9 cellular contexts compared by ENCODE assay signal in genomic region chr7:5231811-5232484, GRCh38. TPM values are rescaled to one million over a fixed set of nuclear protein-coding genes. Genes with fewer than 3 reads are reported as not detected.
DNase-seq lines count a peak whose midpoint lies in the region; ATAC-seq and TF ChIP-seq lines count a peak whose summit lies in the region.
"Had no signal": no experiment of that assay in that cellular context is flagged by ENCODE, and none has a peak within 500 bp of the region (broad histone marks: within the 10 kb centered on the region; RNA-seq: fewer than 3 reads in every experiment).

No MANE protein-coding gene starts in this region.

- ATAC-seq in GM21619 (IDR thresholded peaks at IDR 0.05; ENCODE audit: unreplicated experiment): peak; percentile 55
- ATAC-seq: HCT116 had no signal

- DNase-seq in Kasumi-1 (lab: John Stamatoyannopoulos, UW): peak; percentile 33 to 36
- DNase-seq in medulla oblongata (ENCODE audit: extremely low spot score): peak; percentile 46
- DNase-seq in UCSD-AML1 (lab: John Stamatoyannopoulos, UW; ENCODE audit: unreplicated experiment): no peak
- no peak for DNase-seq in NCI-H1417 treated with DMSO at 0.1 percent for 48 hours (lab: John Stamatoyannopoulos, UW)
- DNase-seq in NCI-H1092 treated with DMSO at 0.1 percent for 48 hours (lab: John Stamatoyannopoulos, UW): no peak
- DNase-seq in ureter (ENCODE audit: low spot score): no peak

- TF ChIP-seq POLR2A in GM15510 (IDR thresholded peaks at IDR 0.05; ENCODE audit: borderline replicate concordance, extremely low read depth, insufficient read length): peak; percentile 33

RNA-seq across cellular contexts. Expression of gene WIPI2, which starts 41.9 kb away (rescaled TPM):
- 47.5 TPM for total RNA-seq in ureter

RNA-seq across cellular contexts. Expression of gene SLC29A4, which starts 50.8 kb away (rescaled TPM):
- 3.7 TPM for total RNA-seq in ureter

Comparison
In these comparisons a context has a peak if more than half of its experiments do, and no peak if none do; other contexts are left out.
1. DNase-seq: peak in Kasumi-1 (2 of 2) and medulla oblongata (single experiment); none in UCSD-AML1 (single experiment), NCI-H1417 treated with DMSO at 0.1 percent for 48 hours (single experiment), NCI-H1092 treated with DMSO at 0.1 percent for 48 hours (single experiment) and ureter (single experiment).